Comparison of ENCODE assay signal across 13 cellular contexts in the genomic region with DNA sequence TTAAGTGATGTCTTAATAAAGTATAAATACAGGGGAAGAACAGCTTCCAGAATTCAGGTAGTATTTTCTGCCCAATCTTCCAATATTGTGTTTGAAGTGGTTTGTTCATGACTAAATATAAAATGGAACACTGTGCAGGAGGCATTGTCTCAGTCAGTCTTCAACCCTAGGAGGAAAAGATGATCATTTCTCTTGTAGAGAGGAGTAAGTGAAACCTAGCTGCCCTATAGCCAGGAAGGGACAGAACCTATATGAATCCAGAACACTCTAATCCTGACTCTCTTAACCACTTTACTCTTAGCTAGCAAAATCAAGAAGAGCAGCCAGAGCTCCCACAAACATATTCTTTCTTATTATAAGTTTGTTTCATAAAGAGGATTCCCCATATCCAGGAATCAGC. TPM values are rescaled to one million over a fixed set of nuclear protein-coding genes. Genes with fewer than 3 reads are reported as not detected.
DNase-seq lines count a peak whose midpoint lies in the region; ATAC-seq lines count a peak whose summit lies in the region.
"Not testable (repeated sequence)": the region's sequence is repeated elsewhere in the genome, so short reads cannot be mapped to it uniquely, and the experiment has no call there.
"Had no signal": no experiment of that assay in that cellular context is flagged by ENCODE, and none has a peak within 500 bp of the region (broad histone marks: within the 10 kb centered on the region; RNA-seq: fewer than 3 reads in every experiment).

No MANE protein-coding gene starts in this region.

- not testable (repeated sequence) for H3K36me3 Mint-ChIP-seq in CD4-positive, alpha-beta memory T cell; naive thymus-derived CD8-positive, alpha-beta T cell
- peaks cover 14% of the 10 kb centered on the region for H3K36me3 Mint-ChIP-seq in activated CD4-positive, alpha-beta T cell treated with anti-CD3 and anti-CD28 coated beads for 36 hours (ENCODE audit: low read depth)
- H3K36me3 Mint-ChIP-seq in activated CD8-positive, alpha-beta T cell treated with anti-CD3 and anti-CD28 coated beads, Interleukin-2, amount 10 ng/mL, durations not matched to agents 7 days and 5 days (ENCODE audit: low read depth) = peaks cover 40% of the 10 kb centered on the region
- peaks cover 29% of the 10 kb centered on the region for H3K36me3 Mint-ChIP-seq in activated naive CD4-positive, alpha-beta T cell treated with anti-CD3 and anti-CD28 coated beads, Interleukin-2, amount 10 ng/mL, durations not matched to agents 7 days and 5 days
- peaks cover 17% of the 10 kb centered on the region for H3K36me3 Mint-ChIP-seq in activated naive CD8-positive, alpha-beta T cell treated with anti-CD3 and anti-CD28 coated beads, Interleukin-2, amount 50 U/mL, for 24 hours (ENCODE audit: low read depth)

- peaks cover 61% of the 10 kb centered on the region for H3K4me1 ChIP-seq in CD4-positive, alpha-beta memory T cell (ENCODE audit: insufficient read depth, low read length)

- H3K36me3 ChIP-seq in CD4-positive, alpha-beta memory T cell (ENCODE audit: insufficient read depth, low read length); KOPT-K1 (ENCODE audit: insufficient read depth, low read length): not testable (repeated sequence)

- intact Hi-C loops in CD4-positive, alpha-beta memory T cell (cut with micrococcal nuclease); activated CD4-positive, alpha-beta T cell treated with anti-CD3 and anti-CD28 coated beads for 36 hours (cut with DNase I, micrococcal nuclease): not testable (repeated sequence)

- not testable (repeated sequence) for H3K9me3 Mint-ChIP-seq in CD4-positive, alpha-beta memory T cell; activated CD4-positive, alpha-beta T cell treated with anti-CD3 and anti-CD28 coated beads for 36 hours (ENCODE audit: low read depth); activated CD8-positive, alpha-beta T cell treated with anti-CD3 and anti-CD28 coated beads, Interleukin-2, amount 10 ng/mL, durations not matched to agents 7 days and 5 days (ENCODE audit: insufficient read depth); activated naive CD4-positive, alpha-beta T cell treated with anti-CD3 and anti-CD28 coated beads, Interleukin-2, amount 10 ng/mL, durations not matched to agents 7 days and 5 days; activated naive CD8-positive, alpha-beta T cell treated with anti-CD3 and anti-CD28 coated beads, Interleukin-2, amount 50 U/mL, for 24 hours; naive thymus-derived CD8-positive, alpha-beta T cell

- CTCF ChIA-PET in CD4-positive, alpha-beta memory T cell (lab: Charles Lee; ENCODE audit: partially characterized antibody); activated CD8-positive, alpha-beta T cell treated with anti-CD3 and anti-CD28 coated beads, Interleukin-2, amount 10 ng/mL, durations not matched to agents 7 days and 5 days (lab: Charles Lee); activated naive CD4-positive, alpha-beta T cell treated with anti-CD3 and anti-CD28 coated beads, Interleukin-2, amount 10 ng/mL, durations not matched to agents 7 days and 5 days (lab: Charles Lee): not testable (repeated sequence)
- CTCF ChIA-PET in activated CD4-positive, alpha-beta T cell treated with anti-CD3 and anti-CD28 coated beads for 36 hours (lab: Charles Lee) = interaction anchor here (1.1 kb wide), 1 partner anchor 12 kb away, joined by 3 read pairs; no protein-coding TSS in a partner anchor

- H3K4me3 Mint-ChIP-seq in CD4-positive, alpha-beta memory T cell = peak overlapping the region in 2 of 8 donors; percentile 66
- H3K4me3 Mint-ChIP-seq in activated CD4-positive, alpha-beta T cell treated with anti-CD3 and anti-CD28 coated beads for 36 hours; activated CD8-positive, alpha-beta T cell treated with anti-CD3 and anti-CD28 coated beads, Interleukin-2, amount 10 ng/mL, durations not matched to agents 7 days and 5 days; activated naive CD4-positive, alpha-beta T cell treated with anti-CD3 and anti-CD28 coated beads, Interleukin-2, amount 10 ng/mL, durations not matched to agents 7 days and 5 days; activated naive CD8-positive, alpha-beta T cell treated with anti-CD3 and anti-CD28 coated beads, Interleukin-2, amount 50 U/mL, for 24 hours: not testable (repeated sequence)
- H3K4me3 Mint-ChIP-seq in naive thymus-derived CD8-positive, alpha-beta T cell = peak overlapping the region in 3 of 10 donors; percentile 7 to 48 (median 33)

- DNase-seq in CD4-positive, alpha-beta memory T cell; activated CD4-positive, alpha-beta T cell treated with anti-CD3 and anti-CD28 coated beads for 36 hours; activated CD8-positive, alpha-beta T cell treated with anti-CD3 and anti-CD28 coated beads, Interleukin-2, amount 10 ng/mL, durations not matched to agents 7 days and 5 days; activated naive CD4-positive, alpha-beta T cell treated with anti-CD3 and anti-CD28 coated beads, Interleukin-2, amount 10 ng/mL, durations not matched to agents 7 days and 5 days; activated naive CD8-positive, alpha-beta T cell treated with anti-CD3 and anti-CD28 coated beads, Interleukin-2, amount 50 U/mL, for 24 hours; naive thymus-derived CD8-positive, alpha-beta T cell; stimulated activated naive CD8-positive, alpha-beta T cell treated with anti-CD3 and anti-CD28 coated beads, Interleukin-15, Interleukin-2, amounts not matched to agents 100 U/mL and 50 U/mL, for 24 hours: not testable (repeated sequence)

- peak; percentile 52 for ATAC-seq in activated CD4-positive, alpha-beta T cell treated with anti-CD3 and anti-CD28 coated beads for 36 hours
- ATAC-seq in activated CD8-positive, alpha-beta T cell treated with anti-CD3 and anti-CD28 coated beads, Interleukin-2, amount 10 ng/mL, durations not matched to agents 7 days and 5 days; naive thymus-derived CD8-positive, alpha-beta T cell: not testable (repeated sequence)
- ATAC-seq in activated naive CD8-positive, alpha-beta T cell treated with anti-CD3 and anti-CD28 coated beads, Interleukin-2, amount 50 U/mL, for 24 hours = peak; percentile 59
- peak; percentile 37 for ATAC-seq in stimulated activated naive CD8-positive, alpha-beta T cell treated with anti-CD3 and anti-CD28 coated beads, Interleukin-15, Interleukin-2, amounts not matched to agents 100 U/mL and 50 U/mL, for 24 hours

- not testable (repeated sequence) for H3K27me3 ChIP-seq in CD4-positive, alpha-beta memory T cell (ENCODE audit: insufficient read depth, low read length)

- peaks cover 45 to 77% (median 59%) of the 10 kb centered on the region in 4 donors for H3K4me1 Mint-ChIP-seq in CD4-positive, alpha-beta memory T cell
- H3K4me1 Mint-ChIP-seq in activated CD4-positive, alpha-beta T cell treated with anti-CD3 and anti-CD28 coated beads for 36 hours = peaks cover 55% of the 10 kb centered on the region
- H3K4me1 Mint-ChIP-seq in activated CD8-positive, alpha-beta T cell treated with anti-CD3 and anti-CD28 coated beads, Interleukin-2, amount 10 ng/mL, durations not matched to agents 7 days and 5 days (ENCODE audit: low read depth) = peaks cover 60% of the 10 kb centered on the region
- H3K4me1 Mint-ChIP-seq in activated naive CD4-positive, alpha-beta T cell treated with anti-CD3 and anti-CD28 coated beads, Interleukin-2, amount 10 ng/mL, durations not matched to agents 7 days and 5 days = peaks cover 58% of the 10 kb centered on the region
- H3K4me1 Mint-ChIP-seq in activated naive CD8-positive, alpha-beta T cell treated with anti-CD3 and anti-CD28 coated beads, Interleukin-2, amount 50 U/mL, for 24 hours = peaks cover 59% of the 10 kb centered on the region
- peaks cover 25 to 71% (median 58%) of the 10 kb centered on the region in 4 donors for H3K4me1 Mint-ChIP-seq in naive thymus-derived CD8-positive, alpha-beta T cell

- H3K27ac Mint-ChIP-seq in CD4-positive, alpha-beta memory T cell = peak overlapping the region in 5 of 7 donors; percentile 42 to 85 (median 68)
- not testable (repeated sequence) for H3K27ac Mint-ChIP-seq in activated CD4-positive, alpha-beta T cell treated with anti-CD3 and anti-CD28 coated beads for 36 hours; activated naive CD8-positive, alpha-beta T cell treated with anti-CD3 and anti-CD28 coated beads, Interleukin-2, amount 50 U/mL, for 24 hours
- H3K27ac Mint-ChIP-seq in activated CD8-positive, alpha-beta T cell treated with anti-CD3 and anti-CD28 coated beads, Interleukin-2, amount 10 ng/mL, durations not matched to agents 7 days and 5 days = peak overlapping the region; percentile 85
- H3K27ac Mint-ChIP-seq in activated naive CD4-positive, alpha-beta T cell treated with anti-CD3 and anti-CD28 coated beads, Interleukin-2, amount 10 ng/mL, durations not matched to agents 7 days and 5 days = peak overlapping the region; percentile 49
- peak overlapping the region in 8 of 10 donors; percentile 39 to 88 (median 84) for H3K27ac Mint-ChIP-seq in naive thymus-derived CD8-positive, alpha-beta T cell

- not testable (repeated sequence) for H3K4me3 ChIP-seq in CD4-positive, alpha-beta memory T cell (ENCODE audit: low read length in 2 of 2)

- POLR2A ChIA-PET in CD4-positive, alpha-beta memory T cell (lab: Charles Lee; ENCODE audit: partially characterized antibody); activated CD4-positive, alpha-beta T cell treated with anti-CD3 and anti-CD28 coated beads for 36 hours (lab: Charles Lee): not testable (repeated sequence)
- POLR2A ChIA-PET in activated CD8-positive, alpha-beta T cell treated with anti-CD3 and anti-CD28 coated beads, Interleukin-2, amount 10 ng/mL, durations not matched to agents 7 days and 5 days (lab: Charles Lee) = interaction anchor here (0.9 kb wide), 1 partner anchor 109 kb away, joined by 3 read pairs; a partner anchor contains a TSS
- POLR2A ChIA-PET in naive thymus-derived CD8-positive, alpha-beta T cell (lab: Charles Lee) = interaction anchor here (1.2 kb wide), 1 partner anchor 10 kb away, joined by 3 read pairs; no protein-coding TSS in a partner anchor

- not testable (repeated sequence) for H3K9me3 ChIP-seq in CD4-positive, alpha-beta memory T cell (ENCODE audit: control insufficient read depth in 1 of 2, low read length in 2 of 2); KOPT-K1 (ENCODE audit: insufficient read depth, low read length, poor library complexity, severe bottlenecking)

- H3K27ac ChIP-seq in CD4-positive, alpha-beta memory T cell (ENCODE audit: low read depth, low read length) = not testable (repeated sequence)
- H3K27ac ChIP-seq in KOPT-K1 (ENCODE audit: low read depth, low read length, poor library complexity, severe bottlenecking) = peak overlapping the region; percentile 25

- H3K27me3 Mint-ChIP-seq in CD4-positive, alpha-beta memory T cell; activated CD4-positive, alpha-beta T cell treated with anti-CD3 and anti-CD28 coated beads for 36 hours; activated CD8-positive, alpha-beta T cell treated with anti-CD3 and anti-CD28 coated beads, Interleukin-2, amount 10 ng/mL, durations not matched to agents 7 days and 5 days (ENCODE audit: low read depth); activated naive CD4-positive, alpha-beta T cell treated with anti-CD3 and anti-CD28 coated beads, Interleukin-2, amount 10 ng/mL, durations not matched to agents 7 days and 5 days; activated naive CD8-positive, alpha-beta T cell treated with anti-CD3 and anti-CD28 coated beads, Interleukin-2, amount 50 U/mL, for 24 hours; naive thymus-derived CD8-positive, alpha-beta T cell: not testable (repeated sequence)

RNA-seq across cellular contexts. Expression of a gene that starts 45.2 kb away (rescaled TPM):
- total RNA-seq in CD4-positive, alpha-beta memory T cell = not detected
- not detected for polyA plus RNA-seq in CD4-positive, alpha-beta memory T cell
- total RNA-seq in activated CD4-positive, alpha-beta T cell treated with anti-CD3 and anti-CD28 coated beads for 36 hours = not detected
- not detected for total RNA-seq in activated CD8-positive, alpha-beta T cell treated with anti-CD3 and anti-CD28 coated beads, Interleukin-2, amount 10 ng/mL, durations not matched to agents 7 days and 5 days
- total RNA-seq in naive thymus-derived CD8-positive, alpha-beta T cell = not detected
- polyA plus RNA-seq in naive thymus-derived CD8-positive, alpha-beta T cell = under 1 TPM in 1 of 3 donors, not detected in 2; 0.62 TPM
- total RNA-seq: A172, A673, Caco-2, HFFc6 had no signal
- polyA plus RNA-seq: BJ had no signal
